34 cellular contexts compared by ENCODE assay signal in the genomic region with DNA sequence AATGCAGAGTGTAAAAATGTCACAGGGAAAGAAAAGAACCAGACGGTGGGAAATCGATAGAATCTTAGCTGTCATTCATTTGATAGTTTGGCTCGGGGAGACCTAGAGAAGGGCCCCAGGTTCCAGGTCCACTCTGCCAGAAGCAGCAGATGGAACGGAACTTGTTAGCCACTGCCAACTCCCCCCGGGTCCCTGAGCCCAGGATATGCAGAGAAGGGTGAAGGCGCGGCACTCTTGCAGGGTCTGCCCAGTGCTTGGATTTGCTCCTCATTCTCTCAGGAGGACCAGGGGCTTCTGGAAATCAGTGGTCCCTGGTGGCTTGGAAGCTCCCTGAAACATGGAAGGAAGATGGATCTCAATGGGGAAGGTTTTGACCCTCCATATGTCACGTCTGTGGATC. TPM values are rescaled to one million over a fixed set of nuclear protein-coding genes. Genes with fewer than 3 reads are reported as not detected.
DNase-seq lines count a peak whose midpoint lies in the region; ATAC-seq and TF ChIP-seq lines count a peak whose summit lies in the region.
"Had no signal": no experiment of that assay in that cellular context is flagged by ENCODE, and none has a peak within 500 bp of the region (broad histone marks: within the 10 kb centered on the region; RNA-seq: fewer than 3 reads in every experiment).

No MANE protein-coding gene starts in this region.

- CTCF ChIA-PET in MCF 10A (lab: Yijun Ruan, JAX) = interaction anchor here (3.2 kb wide), 1 partner anchor 13 kb away, joined by 18 read pairs; a partner anchor contains a TSS

- no peak for TF ChIP-seq EP300 in esophagus muscularis mucosa (IDR thresholded peaks at IDR 0.05)

- POLR2A ChIA-PET in MCF 10A (lab: Yijun Ruan, JAX) = no interaction called here

- H3K36me3 ChIP-seq in breast epithelium (no peaks in the 10 kb centered on the region), esophagus muscularis mucosa (no peaks in the 10 kb centered on the region)
- H3K36me3 ChIP-seq: BE2C; BLaER1; BLaER1 treated with 17β-estradiol and CSF1 and Interleukin-3, amounts not matched to agents 10 nM and 100 nM had no signal

- TF ChIP-seq CTCF in breast epithelium (IDR thresholded peaks at IDR 0.05) = no peak
- no peak for TF ChIP-seq CTCF in MCF 10A (IDR thresholded peaks at IDR 0.05; ENCODE audit: unreplicated experiment)
- no peak for TF ChIP-seq CTCF in esophagus muscularis mucosa (IDR thresholded peaks at IDR 0.05)

- DNase-seq in breast epithelium (ENCODE audit: low spot score in 2 of 2) (no peak), MCF 10A (ENCODE audit: unreplicated experiment) (no peak), NCI-H446 (lab: John Stamatoyannopoulos, UW) (peak; percentile 62 to 78), NCI-H446 treated with DMSO at 0.1 percent for 48 hours (lab: John Stamatoyannopoulos, UW) (peak; percentile 63), esophagus muscularis mucosa (ENCODE audit: extremely low spot score) (peak; percentile 91), NCI-H2081 treated with DMSO at 0.1 percent for 48 hours (lab: John Stamatoyannopoulos, UW) (no peak)
- no peak for DNase-seq in activated CD4-positive, alpha-beta T cell treated with anti-CD3 and anti-CD28 coated beads, Interleukin-2, amount 10 ng/mL, durations not matched to agents 24 days and 14 days
- DNase-seq: 8988T; ACHN; AML-193; BE2C; Caco-2; Calu3; CD4-positive, alpha-beta memory T cell; CD4-positive, alpha-beta T cell; CD4-positive, CD25-positive, alpha-beta regulatory T cell; CD8-positive, alpha-beta memory T cell; CD8-positive, alpha-beta T cell; COR-L47; DMS 273 treated with DMSO at 0.1 percent for 48 hours; DMS153; DMS53; DMS79; DMS79 treated with DMSO at 0.1 percent for 48 hours; DND-41; EL had no signal

- H3K9me3 ChIP-seq in breast epithelium (no peaks in the 10 kb centered on the region), esophagus muscularis mucosa (peaks cover 0 to 5% (median 0%) of the 10 kb centered on the region in 4 donors)
- H3K9me3 ChIP-seq: BE2C, BLaER1, Caco-2 had no signal

- H3K4me1 ChIP-seq in breast epithelium = no peaks in the 10 kb centered on the region
- H3K4me1 ChIP-seq in esophagus muscularis mucosa = no peaks in the 10 kb centered on the region
- H3K4me1 ChIP-seq: BE2C, Caco-2 had no signal

- no peaks in the 10 kb centered on the region for H3K27me3 Mint-ChIP-seq in MCF 10A (ENCODE audit: insufficient read depth, unreplicated experiment)
- H3K27me3 Mint-ChIP-seq in activated CD4-positive, alpha-beta T cell treated with anti-CD3 and anti-CD28 coated beads, Interleukin-2, amount 10 ng/mL, durations not matched to agents 24 days and 14 days = peaks cover 4% of the 10 kb centered on the region

- H3K9me3 Mint-ChIP-seq in MCF 10A (ENCODE audit: unreplicated experiment) = no peaks in the 10 kb centered on the region
- H3K9me3 Mint-ChIP-seq in activated CD4-positive, alpha-beta T cell treated with anti-CD3 and anti-CD28 coated beads, Interleukin-2, amount 10 ng/mL, durations not matched to agents 24 days and 14 days = peaks cover 9% of the 10 kb centered on the region
- H3K9me3 Mint-ChIP-seq: CD4-positive, alpha-beta T cell; CD8-positive, alpha-beta T cell had no signal

- peaks cover 19% of the 10 kb centered on the region for H3K4me1 Mint-ChIP-seq in MCF 10A (ENCODE audit: insufficient read depth, unreplicated experiment)
- peaks cover 7% of the 10 kb centered on the region for H3K4me1 Mint-ChIP-seq in activated CD4-positive, alpha-beta T cell treated with anti-CD3 and anti-CD28 coated beads, Interleukin-2, amount 10 ng/mL, durations not matched to agents 24 days and 14 days
- H3K4me1 Mint-ChIP-seq: B cell, CD14-positive monocyte had no signal

- intact Hi-C loops in breast epithelium (cut with DNase I; ENCODE audit: low total_unique reads) (no loop called here), MCF 10A (cut with micrococcal nuclease) (no loop called here), esophagus muscularis mucosa (cut with DNase I) (no loop called here)
- intact Hi-C loops in activated CD4-positive, alpha-beta T cell treated with anti-CD3 and anti-CD28 coated beads, Interleukin-2, amount 10 ng/mL, durations not matched to agents 24 days and 14 days (cut with micrococcal nuclease) = no loop called here

- BruUV-seq in MCF 10A (replicated peaks; lab: Mats Ljungman, UMichigan) = no TSS peak

- H3K36me3 Mint-ChIP-seq in MCF 10A (ENCODE audit: insufficient read depth, unreplicated experiment) = no peaks in the 10 kb centered on the region
- no peaks in the 10 kb centered on the region for H3K36me3 Mint-ChIP-seq in activated CD4-positive, alpha-beta T cell treated with anti-CD3 and anti-CD28 coated beads, Interleukin-2, amount 10 ng/mL, durations not matched to agents 24 days and 14 days (ENCODE audit: low read depth)
- H3K36me3 Mint-ChIP-seq: CD14-positive monocyte; CD4-positive, alpha-beta memory T cell; CD4-positive, CD25-positive, alpha-beta regulatory T cell; CD8-positive, alpha-beta T cell had no signal

- H3K4me3 ChIP-seq in breast epithelium = no peak overlapping the region
- no peak overlapping the region for H3K4me3 ChIP-seq in esophagus muscularis mucosa
- H3K4me3 ChIP-seq: A549; BLaER1; BLaER1 treated with 17β-estradiol and CSF1 and Interleukin-3, amounts not matched to agents 10 nM and 100 nM had no signal

- TF ChIP-seq POLR2A in breast epithelium (IDR thresholded peaks at IDR 0.05) = no peak
- TF ChIP-seq POLR2A in esophagus muscularis mucosa (IDR thresholded peaks at IDR 0.05; ENCODE audit: low read depth) = no peak

- ATAC-seq in GM18867 (IDR thresholded peaks at IDR 0.05; ENCODE audit: unreplicated experiment) = no peak
- ATAC-seq: A549; CD8-positive, alpha-beta T cell had no signal

- no peaks in the 10 kb centered on the region for H3K27me3 ChIP-seq in breast epithelium
- H3K27me3 ChIP-seq in esophagus muscularis mucosa = no peaks in the 10 kb centered on the region
- H3K27me3 ChIP-seq: BLaER1; BLaER1 treated with 17β-estradiol and CSF1 and Interleukin-3, amounts not matched to agents 10 nM and 100 nM had no signal

- no peak overlapping the region for H3K27ac Mint-ChIP-seq in MCF 10A (ENCODE audit: low read depth, unreplicated experiment)
- no peak overlapping the region for H3K27ac Mint-ChIP-seq in activated CD4-positive, alpha-beta T cell treated with anti-CD3 and anti-CD28 coated beads, Interleukin-2, amount 10 ng/mL, durations not matched to agents 24 days and 14 days
- H3K27ac Mint-ChIP-seq: B cell; CD14-positive monocyte; CD4-positive, alpha-beta memory T cell; CD4-positive, alpha-beta T cell; CD4-positive, CD25-positive, alpha-beta regulatory T cell; CD8-positive, alpha-beta memory T cell; CD8-positive, alpha-beta T cell had no signal

- whole genome bisulfite sequencing in esophagus muscularis mucosa = 97% methylated on average over 8 of the region's 8 CpGs

- peak overlapping the region; percentile 59 to 81 for H3K27ac ChIP-seq in breast epithelium
- H3K27ac ChIP-seq in esophagus muscularis mucosa (replicated peaks in 1 of 4) = no peak overlapping the region
- H3K27ac ChIP-seq: 22Rv1; A549; BLaER1; BLaER1 treated with 17β-estradiol and CSF1 and Interleukin-3, amounts not matched to agents 10 nM and 100 nM; C4-2B had no signal

- H3K4me3 Mint-ChIP-seq in MCF 10A (ENCODE audit: unreplicated experiment) = no peak overlapping the region
- H3K4me3 Mint-ChIP-seq in activated CD4-positive, alpha-beta T cell treated with anti-CD3 and anti-CD28 coated beads, Interleukin-2, amount 10 ng/mL, durations not matched to agents 24 days and 14 days = no peak overlapping the region
- H3K4me3 Mint-ChIP-seq: B cell; CD14-positive monocyte; CD4-positive, alpha-beta memory T cell; CD4-positive, alpha-beta T cell; CD4-positive, CD25-positive, alpha-beta regulatory T cell; CD8-positive, alpha-beta memory T cell; CD8-positive, alpha-beta T cell had no signal

RNA-seq across cellular contexts. Expression of a gene that starts 11.6 kb away (rescaled TPM):
- total RNA-seq in breast epithelium (1 to 10 TPM in 2 of 3 donors, under 1 TPM in 1; 0.16 to 6.9 (median 1.3) TPM), MCF 10A (2022) (29.3 and 47.5 TPM in 2 replicates), esophagus muscularis mucosa (under 1 TPM in 1 of 4 donors, not detected in 3; 0.17 TPM)
- not detected in 2 replicates for total RNA-seq in activated CD4-positive, alpha-beta T cell treated with anti-CD3 and anti-CD28 coated beads, Interleukin-2, amount 10 ng/mL, durations not matched to agents 24 days and 14 days
- total RNA-seq: B cell; CD4-positive, alpha-beta memory T cell; CD4-positive, CD25-positive, alpha-beta regulatory T cell; CD8-positive, alpha-beta memory T cell; CD8-positive, alpha-beta T cell had no signal

Comparison
In these comparisons a context has a peak if more than half of its experiments do, and no peak if none do; other contexts are left out.
1. DNase-seq: peak in NCI-H446 (2 of 2), NCI-H446 treated with DMSO at 0.1 percent for 48 hours (single experiment) and esophagus muscularis mucosa (single experiment); none in breast epithelium (0 of 2), MCF 10A (single experiment), activated CD4-positive, alpha-beta T cell treated with anti-CD3 and anti-CD28 coated beads, Interleukin-2, amount 10 ng/mL, durations not matched to agents 24 days and 14 days (single experiment) and NCI-H2081 treated with DMSO at 0.1 percent for 48 hours (single experiment).
2. H3K27ac ChIP-seq: peak in breast epithelium (2 of 2); none in esophagus muscularis mucosa (0 of 4).